8 cellular contexts compared by ENCODE assay signal in the genomic region with DNA sequence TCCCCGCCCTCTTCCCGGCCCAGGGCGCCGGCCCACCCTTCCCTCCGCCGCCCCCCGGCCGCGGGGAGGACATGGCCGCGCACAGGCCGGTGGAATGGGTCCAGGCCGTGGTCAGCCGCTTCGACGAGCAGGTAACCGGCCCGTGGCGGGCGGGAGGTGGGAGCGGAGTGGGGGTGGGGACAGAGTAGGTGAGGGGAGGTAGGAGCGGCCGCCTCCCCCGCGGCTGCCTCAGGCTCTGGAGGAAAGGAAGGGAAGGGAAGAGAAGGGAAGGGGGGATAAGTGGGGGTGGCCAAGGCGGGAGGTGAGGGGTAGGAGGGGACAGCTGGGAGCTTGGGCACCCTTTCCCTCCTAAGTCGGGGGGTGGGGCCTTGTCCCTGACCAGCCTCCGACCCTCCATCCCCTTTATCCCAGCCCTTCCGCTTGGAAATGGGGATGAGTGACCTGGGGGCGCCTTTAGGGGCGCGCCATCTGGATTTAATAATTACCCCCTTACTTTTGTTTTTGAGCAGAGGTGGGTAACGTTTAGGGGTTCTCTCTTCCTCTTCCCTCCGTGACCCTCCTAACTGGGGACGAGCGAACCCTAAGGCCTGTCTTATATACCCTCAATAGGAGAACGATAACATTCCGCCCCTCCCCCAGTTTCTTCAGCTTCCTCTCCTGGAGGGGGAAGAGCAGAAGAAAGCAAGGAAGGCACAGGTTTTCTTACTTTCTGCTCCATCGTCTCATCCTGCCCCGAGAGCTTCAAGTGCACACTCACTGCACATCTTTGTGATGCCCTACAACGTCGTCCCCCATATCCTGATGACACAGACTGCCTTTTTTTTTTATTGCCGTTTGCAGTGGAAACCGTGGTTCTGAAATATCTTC. TPM values are rescaled to one million over a fixed set of nuclear protein-coding genes. Genes with fewer than 3 reads are reported as not detected.
DNase-seq lines count a peak whose midpoint lies in the region; ATAC-seq lines count a peak whose summit lies in the region.

No MANE protein-coding gene starts in this region.

- CTCF ChIA-PET in CD4-positive, alpha-beta memory T cell (lab: Charles Lee; ENCODE audit: partially characterized antibody) = interaction anchor here (0.6 kb wide), 1 partner anchor 114 kb away, joined by 3 read pairs; no protein-coding TSS in a partner anchor

- no peaks in the 10 kb centered on the region for H3K27me3 Mint-ChIP-seq in CD4-positive, alpha-beta memory T cell
- H3K27me3 Mint-ChIP-seq in dendritic cell treated with granulocyte-macrophage colony-stimulating factor and Interleukin-4, amounts not matched to agents 40 ng/mL and 50 ng/mL, for 4 days = no peaks in the 10 kb centered on the region

- POLR2A ChIA-PET in CD4-positive, alpha-beta memory T cell (lab: Charles Lee; ENCODE audit: partially characterized antibody) = interaction anchor here (0.6 to 1.2 kb wide), 4 partner anchors 31 to 217 kb away, joined by 3 read pairs; no protein-coding TSS in a partner anchor

- peak overlapping the region; percentile 65 for H3K27ac ChIP-seq in CD4-positive, alpha-beta memory T cell (ENCODE audit: low read depth, low read length)

- peak overlapping the region; percentile 68 to 76 for H3K4me3 ChIP-seq in CD4-positive, alpha-beta memory T cell (ENCODE audit: low read length in 2 of 2)

- intact Hi-C loops in CD4-positive, alpha-beta memory T cell (cut with micrococcal nuclease) = no loop called here
- intact Hi-C loops in dendritic cell treated with granulocyte-macrophage colony-stimulating factor and Interleukin-4, amounts not matched to agents 40 ng/mL and 50 ng/mL, for 4 days (cut with micrococcal nuclease) = no loop called here
- intact Hi-C loops in left colon (cut with DNase I, micrococcal nuclease) = no loop called here

- peaks cover 13% of the 10 kb centered on the region for H3K4me1 ChIP-seq in CD4-positive, alpha-beta memory T cell (ENCODE audit: insufficient read depth, low read length)

- DNase-seq in CD4-positive, alpha-beta memory T cell = peak; percentile 20 to 52 (median 31)
- DNase-seq in NCI-H1105 treated with DMSO at 0.1 percent for 48 hours (lab: John Stamatoyannopoulos, UW) (peak; percentile 56), left colon (peak; percentile 54 to 62), HPDE6-E6E7 (ENCODE audit: extremely low spot score) (no peak)
- peak; percentile 11 for DNase-seq in stimulated activated CD4-positive, alpha-beta T cell treated with anti-CD3 and anti-CD28 coated beads, Interleukin-2, amount 100 ng/mL, for 4 hours (ENCODE audit: low read depth)

- H3K4me3 Mint-ChIP-seq in CD4-positive, alpha-beta memory T cell = peak overlapping the region; percentile 88 to 95 (median 94)
- peak overlapping the region; percentile 80 for H3K4me3 Mint-ChIP-seq in dendritic cell treated with granulocyte-macrophage colony-stimulating factor and Interleukin-4, amounts not matched to agents 40 ng/mL and 50 ng/mL, for 4 days

- ATAC-seq in GM21717 (IDR thresholded peaks at IDR 0.05; ENCODE audit: unreplicated experiment) (peak; percentile 22), left colon (peak; percentile 49)
- peak; percentile 1 to 33 for ATAC-seq in activated CD4-positive, CD25-positive, alpha-beta regulatory T cell treated with anti-CD3 and anti-CD28 coated beads, Interleukin-2, amount 50 U/mL, for 24 hours

- no peaks in the 10 kb centered on the region for H3K36me3 ChIP-seq in CD4-positive, alpha-beta memory T cell (ENCODE audit: insufficient read depth, low read length)

- no peaks in the 10 kb centered on the region for H3K9me3 ChIP-seq in CD4-positive, alpha-beta memory T cell (ENCODE audit: control insufficient read depth in 1 of 2, low read length in 2 of 2)

- H3K36me3 Mint-ChIP-seq in CD4-positive, alpha-beta memory T cell = peaks cover 0 to 3% of the 10 kb centered on the region in 2 donors
- H3K36me3 Mint-ChIP-seq in dendritic cell treated with granulocyte-macrophage colony-stimulating factor and Interleukin-4, amounts not matched to agents 40 ng/mL and 50 ng/mL, for 4 days (ENCODE audit: low read depth) = no peaks in the 10 kb centered on the region

- H3K27me3 ChIP-seq in CD4-positive, alpha-beta memory T cell (ENCODE audit: insufficient read depth, low read length) = no peaks in the 10 kb centered on the region

- peaks cover 10 to 20% (median 12%) of the 10 kb centered on the region in 4 donors for H3K4me1 Mint-ChIP-seq in CD4-positive, alpha-beta memory T cell
- H3K4me1 Mint-ChIP-seq in dendritic cell treated with granulocyte-macrophage colony-stimulating factor and Interleukin-4, amounts not matched to agents 40 ng/mL and 50 ng/mL, for 4 days (ENCODE audit: low read depth) = peaks cover 22% of the 10 kb centered on the region

- H3K9me3 Mint-ChIP-seq in CD4-positive, alpha-beta memory T cell = no peaks in the 10 kb centered on the region
- no peaks in the 10 kb centered on the region for H3K9me3 Mint-ChIP-seq in dendritic cell treated with granulocyte-macrophage colony-stimulating factor and Interleukin-4, amounts not matched to agents 40 ng/mL and 50 ng/mL, for 4 days

- peak overlapping the region; percentile 81 to 97 (median 91) for H3K27ac Mint-ChIP-seq in CD4-positive, alpha-beta memory T cell
- peak overlapping the region; percentile 71 for H3K27ac Mint-ChIP-seq in dendritic cell treated with granulocyte-macrophage colony-stimulating factor and Interleukin-4, amounts not matched to agents 40 ng/mL and 50 ng/mL, for 4 days

RNA-seq across cellular contexts. Expression of a gene that starts 0.7 kb away (rescaled TPM):
- total RNA-seq in CD4-positive, alpha-beta memory T cell = 10 to 100 TPM; 49.8 to 52.4 TPM
- polyA plus RNA-seq in CD4-positive, alpha-beta memory T cell = 1 to 10 TPM; 5.5 to 5.9 TPM
- total RNA-seq in left colon = 10 to 100 TPM; 48.9 to 61.4 TPM
